ENCODE assay signal across 8 cellular contexts in genomic region chr10:9209105-9209798, GRCh38.
DNase-seq lines count a peak whose midpoint lies in the region; ATAC-seq and TF ChIP-seq lines count a peak whose summit lies in the region.

No MANE protein-coding gene starts in this region.

- no peak overlapping the region for H3K4me3 ChIP-seq in GM12875 (ENCODE audit: low read depth, low read length)
- no peak overlapping the region for H3K4me3 ChIP-seq in HAP-1
- no peak overlapping the region for H3K4me3 ChIP-seq in NB4 (ENCODE audit: low read depth, low read length)
- H3K4me3 ChIP-seq in coronary artery = no peak overlapping the region
- H3K4me3 ChIP-seq in right lobe of liver = no peak overlapping the region

- H3K27ac ChIP-seq in coronary artery (no peak overlapping the region), right lobe of liver (no peak overlapping the region)

- POLR2A ChIA-PET in activated CD4-positive, alpha-beta T cell treated with anti-CD3 and anti-CD28 coated beads, Interleukin-2, amount 10 ng/mL, durations not matched to agents 7 days and 5 days (lab: Charles Lee) = no interaction called here

- in situ Hi-C loops in HAP-1 (cut with MboI; ENCODE audit: low sequenced_read_pairs) = no loop called here

- H3K36me3 Mint-ChIP-seq in activated CD4-positive, alpha-beta T cell treated with anti-CD3 and anti-CD28 coated beads, Interleukin-2, amount 10 ng/mL, durations not matched to agents 7 days and 5 days (ENCODE audit: low read depth) = no peaks in the 10 kb centered on the region

- CTCF ChIA-PET in activated CD4-positive, alpha-beta T cell treated with anti-CD3 and anti-CD28 coated beads, Interleukin-2, amount 10 ng/mL, durations not matched to agents 7 days and 5 days (lab: Charles Lee) = interaction anchor here (0.6 to 1.4 kb wide), 2 partner anchors 14 to 1254 kb away, joined by 3 read pairs; no protein-coding TSS in a partner anchor

- TF ChIP-seq CTCF in GM12875 (IDR thresholded peaks at IDR 0.05; ENCODE audit: borderline replicate concordance, insufficient read depth, low read depth, low read length) (peak; percentile 80), NB4 (IDR thresholded peaks at IDR 0.05; ENCODE audit: low read depth, low read length) (peak; percentile 65), coronary artery (IDR thresholded peaks at IDR 0.05) (peak; percentile 71), right lobe of liver (IDR thresholded peaks at IDR 0.05) (peak; percentile 74 to 93 (median 88))

- intact Hi-C loops in right lobe of liver (cut with DNase I) = no loop called here

- no peaks in the 10 kb centered on the region for H3K4me1 Mint-ChIP-seq in activated CD4-positive, alpha-beta T cell treated with anti-CD3 and anti-CD28 coated beads, Interleukin-2, amount 10 ng/mL, durations not matched to agents 7 days and 5 days

- H3K9me3 ChIP-seq in HAP-1 (no peaks in the 10 kb centered on the region), right lobe of liver (no peaks in the 10 kb centered on the region)

- no peaks in the 10 kb centered on the region for H3K4me1 ChIP-seq in HAP-1
- no peaks in the 10 kb centered on the region for H3K4me1 ChIP-seq in right lobe of liver

- ATAC-seq in right lobe of liver (peak; percentile 76 to 87 (median 84)), HG02870 (IDR thresholded peaks at IDR 0.05; ENCODE audit: unreplicated experiment) (no peak)

- H3K27me3 ChIP-seq in HAP-1 (ENCODE audit: low read depth) (no peaks in the 10 kb centered on the region), right lobe of liver (no peaks in the 10 kb centered on the region)

- 12% methylated on average over 13 of the region's 13 CpGs for WGBS in right lobe of liver (ENCODE audit: insufficient coverage, low coverage, low lambda C conversion rate, missing lambda C conversion rate)

- DNase-seq in HAP-1 (ENCODE audit: low spot score in 2 of 2) (peak; percentile 11 to 75), NB4 (ENCODE audit: low read depth) (peak; percentile 48), coronary artery (ENCODE audit: low spot score) (no peak), right lobe of liver (peak in 2 of 3 donors; percentile 54 to 66)
- DNase-seq in activated CD4-positive, alpha-beta T cell treated with anti-CD3 and anti-CD28 coated beads, Interleukin-2, amount 10 ng/mL, durations not matched to agents 7 days and 5 days = peak; percentile 74
- peak; percentile 28 to 73 (median 47) for DNase-seq in stimulated activated CD4-positive, alpha-beta T cell treated with anti-CD3 and anti-CD28 coated beads, TNF-alpha, amount 100 ng/mL, for 1 hour (ENCODE audit: low read depth in 3 of 3, low spot score in 1 of 3)

- H3K27me3 Mint-ChIP-seq in activated CD4-positive, alpha-beta T cell treated with anti-CD3 and anti-CD28 coated beads, Interleukin-2, amount 10 ng/mL, durations not matched to agents 7 days and 5 days = no peaks in the 10 kb centered on the region

- H3K4me3 Mint-ChIP-seq in activated CD4-positive, alpha-beta T cell treated with anti-CD3 and anti-CD28 coated beads, Interleukin-2, amount 10 ng/mL, durations not matched to agents 7 days and 5 days = no peak overlapping the region

- no peak overlapping the region for H3K27ac Mint-ChIP-seq in activated CD4-positive, alpha-beta T cell treated with anti-CD3 and anti-CD28 coated beads, Interleukin-2, amount 10 ng/mL, durations not matched to agents 7 days and 5 days

- TF ChIP-seq POLR2A in NB4 (IDR thresholded peaks at IDR 0.05; ENCODE audit: extremely low read depth, insufficient read length) (no peak), right lobe of liver (IDR thresholded peaks at IDR 0.05) (no peak)

- no peaks in the 10 kb centered on the region for H3K9me3 Mint-ChIP-seq in activated CD4-positive, alpha-beta T cell treated with anti-CD3 and anti-CD28 coated beads, Interleukin-2, amount 10 ng/mL, durations not matched to agents 7 days and 5 days

- no peaks in the 10 kb centered on the region for H3K36me3 ChIP-seq in HAP-1 (replicated peaks)
- H3K36me3 ChIP-seq in right lobe of liver = no peaks in the 10 kb centered on the region
